18 cellular contexts compared by ENCODE assay signal in the genomic region with DNA sequence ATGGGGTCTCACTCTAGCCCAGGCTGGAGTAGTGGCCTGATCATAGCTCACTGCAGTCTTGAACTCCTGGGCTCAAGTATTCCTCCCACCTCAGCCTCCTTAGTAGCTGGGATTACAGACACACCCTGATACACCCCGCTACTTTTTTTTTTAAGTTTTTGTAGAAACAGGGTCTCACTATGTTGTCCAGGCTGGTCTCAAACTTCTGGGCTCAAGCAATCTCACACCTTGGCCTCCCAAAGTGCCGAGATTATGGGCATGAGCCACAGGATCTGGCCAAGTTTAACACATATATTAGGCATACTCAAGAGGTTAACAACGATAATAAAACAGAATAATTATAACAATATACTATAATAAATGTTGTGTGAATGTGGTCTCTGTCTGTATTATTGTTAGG. TPM values are rescaled to one million over a fixed set of nuclear protein-coding genes. Genes with fewer than 3 reads are reported as not detected.
A peak's percentile ranks its signal among the peaks of the same experiment; 100 is the strongest.
DNase-seq lines count a peak whose midpoint lies in the region; ATAC-seq and TF ChIP-seq lines count a peak whose summit lies in the region.
"Had no signal": no experiment of that assay in that cellular context is flagged by ENCODE, and none has a peak within 500 bp of the region (broad histone marks: within the 10 kb centered on the region; RNA-seq: fewer than 3 reads in every experiment).

No MANE protein-coding gene starts in this region.

- no peak overlapping the region for H3K4me3 Mint-ChIP-seq in naive thymus-derived CD8-positive, alpha-beta T cell
- no peak overlapping the region for H3K4me3 Mint-ChIP-seq in stimulated activated naive B cell treated with anti-CD40 and anti-IgM and Interleukin-4, amounts not matched to agents 10 μg/mL and 1 μg/mL and 100 μg/mL, for 72 hours

- peaks cover 23 to 78% (median 70%) of the 10 kb centered on the region in 4 donors for H3K4me1 Mint-ChIP-seq in naive thymus-derived CD8-positive, alpha-beta T cell
- peaks cover 30 to 76% of the 10 kb centered on the region in 2 donors for H3K4me1 Mint-ChIP-seq in stimulated activated naive B cell treated with anti-CD40 and anti-IgM and Interleukin-4, amounts not matched to agents 10 μg/mL and 1 μg/mL and 100 μg/mL, for 72 hours

- no peaks in the 10 kb centered on the region for H3K36me3 ChIP-seq in left ventricle myocardium inferior
- H3K36me3 ChIP-seq in RWPE2 (ENCODE audit: low read depth) = peaks cover 10% of the 10 kb centered on the region; the same call in 1 of the 2 replicates
- H3K36me3 ChIP-seq in HAP-1 (replicated peaks) = no peaks in the 10 kb centered on the region

- peaks cover 98% of the 10 kb centered on the region for H3K4me1 ChIP-seq in left ventricle myocardium inferior
- peaks cover 33% of the 10 kb centered on the region for H3K4me1 ChIP-seq in RWPE2 (ENCODE audit: insufficient read depth, poor library complexity, severe bottlenecking)
- H3K4me1 ChIP-seq in HAP-1 = peaks cover 10% of the 10 kb centered on the region

- H3K9me3 Mint-ChIP-seq in naive thymus-derived CD8-positive, alpha-beta T cell = no peaks in the 10 kb centered on the region
- H3K9me3 Mint-ChIP-seq in stimulated activated naive B cell treated with anti-CD40 and anti-IgM and Interleukin-4, amounts not matched to agents 10 μg/mL and 1 μg/mL and 100 μg/mL, for 72 hours = peaks cover 6% of the 10 kb centered on the region in 2 donors

- H3K27ac Mint-ChIP-seq in naive thymus-derived CD8-positive, alpha-beta T cell = peak overlapping the region in 7 of 10 donors; percentile 18 to 87 (median 68)
- peak overlapping the region; percentile 62 for H3K27ac Mint-ChIP-seq in stimulated activated naive B cell treated with anti-CD40 and anti-IgM and Interleukin-4, amounts not matched to agents 10 μg/mL and 1 μg/mL and 100 μg/mL, for 72 hours

- no peaks in the 10 kb centered on the region for H3K27me3 Mint-ChIP-seq in naive thymus-derived CD8-positive, alpha-beta T cell
- no peaks in the 10 kb centered on the region for H3K27me3 Mint-ChIP-seq in stimulated activated naive B cell treated with anti-CD40 and anti-IgM and Interleukin-4, amounts not matched to agents 10 μg/mL and 1 μg/mL and 100 μg/mL, for 72 hours

- peak overlapping the region; percentile 67 for H3K27ac ChIP-seq in left ventricle myocardium inferior (replicated peaks)
- H3K27ac ChIP-seq in RWPE2 (ENCODE audit: poor library complexity, severe bottlenecking) = peak overlapping the region; percentile 80
- H3K27ac ChIP-seq: A549 had no signal

- DNase-seq in left ventricle myocardium inferior (no peak), left cardiac atrium (no peak), RWPE2 (ENCODE audit: low spot score) (no peak), NCI-H2029 treated with DMSO at 0.1 percent for 48 hours (lab: John Stamatoyannopoulos, UW) (no peak), iPS-NIHi7 (ENCODE audit: extremely low spot score) (no peak), HAP-1 (ENCODE audit: low spot score in 2 of 2) (no peak)
- no peak for DNase-seq in naive thymus-derived CD8-positive, alpha-beta T cell
- DNase-seq in stimulated activated naive B cell treated with anti-CD40 and anti-IgM and Interleukin-4, amounts not matched to agents 10 μg/mL and 1 μg/mL and 100 μg/mL, for 72 hours = no peak
- DNase-seq: C1 segment of cervical spinal cord, EL, H7, IMR-90, MV-4-11, NCI-H1417, NCI-H2029, NCI-H748 treated with DMSO at 0.1 percent for 48 hours, OCI-M1 had no signal

- in situ Hi-C loops in HAP-1 (cut with MboI; ENCODE audit: low sequenced_read_pairs) = no loop called here

- H3K27me3 ChIP-seq in left ventricle myocardium inferior (ENCODE audit: low read depth) (no peaks in the 10 kb centered on the region), RWPE2 (ENCODE audit: insufficient read depth, poor library complexity, severe bottlenecking) (no peaks in the 10 kb centered on the region), HAP-1 (ENCODE audit: low read depth) (no peaks in the 10 kb centered on the region)

- peaks cover 0 to 6% (median 3%) of the 10 kb centered on the region in 3 donors for H3K36me3 Mint-ChIP-seq in naive thymus-derived CD8-positive, alpha-beta T cell
- peaks cover 22 to 33% of the 10 kb centered on the region in 2 donors for H3K36me3 Mint-ChIP-seq in stimulated activated naive B cell treated with anti-CD40 and anti-IgM and Interleukin-4, amounts not matched to agents 10 μg/mL and 1 μg/mL and 100 μg/mL, for 72 hours

- POLR2A ChIA-PET in naive thymus-derived CD8-positive, alpha-beta T cell (lab: Charles Lee) = interaction anchor here (0.7 to 1.3 kb wide), 2 partner anchors 22 to 30 kb away, joined by 3 to 4 read pairs; no protein-coding TSS in a partner anchor

- H3K4me3 ChIP-seq in left ventricle myocardium inferior (no peak overlapping the region), RWPE2 (ENCODE audit: severe bottlenecking) (no peak overlapping the region), HAP-1 (no peak overlapping the region)
- H3K4me3 ChIP-seq: A549 had no signal

- no peak for ATAC-seq in left cardiac atrium
- ATAC-seq in RWPE2 (ENCODE audit: low read depth) = no peak
- ATAC-seq in naive thymus-derived CD8-positive, alpha-beta T cell = no peak
- no peak for ATAC-seq in stimulated activated naive B cell treated with anti-CD40 and anti-IgM and Interleukin-4, amounts not matched to agents 10 μg/mL and 1 μg/mL and 100 μg/mL, for 72 hours (replicated peaks)
- ATAC-seq: A549 had no signal

- TF ChIP-seq CTCF in left ventricle myocardium inferior (IDR thresholded peaks at IDR 0.05; ENCODE audit: borderline replicate concordance) (no peak), RWPE2 (IDR thresholded peaks at IDR 0.05; ENCODE audit: poor library complexity, severe bottlenecking) (no peak)

- no peaks in the 10 kb centered on the region for H3K9me3 ChIP-seq in left ventricle myocardium inferior (replicated peaks)
- no peaks in the 10 kb centered on the region for H3K9me3 ChIP-seq in RWPE2 (ENCODE audit: severe bottlenecking)
- no peaks in the 10 kb centered on the region for H3K9me3 ChIP-seq in HAP-1
- H3K9me3 ChIP-seq: A549 had no signal

- intact Hi-C loops in left ventricle myocardium inferior (cut with micrococcal nuclease) = no loop called here
- intact Hi-C loops in left cardiac atrium (cut with DNase I) = no loop called here

RNA-seq across cellular contexts. Expression of a gene that starts 25.8 kb away (rescaled TPM):
- total RNA-seq in left ventricle myocardium inferior (103 TPM), left cardiac atrium (10 to 100 TPM; 51.7 to 92.3 TPM)
- 10 to 100 TPM; 34.4 to 34.8 TPM for total RNA-seq in naive thymus-derived CD8-positive, alpha-beta T cell
- polyA plus RNA-seq in naive thymus-derived CD8-positive, alpha-beta T cell = 10 to 100 TPM in 1 of 3 donors, 1 to 10 TPM in 2; 7.6 to 10.2 (median 9.6) TPM

RNA-seq across cellular contexts. Expression of a gene that starts 55.2 kb away (rescaled TPM):
- total RNA-seq in left ventricle myocardium inferior (0.63 TPM), left cardiac atrium (1 to 10 TPM; 2.6 to 3.1 TPM)
- total RNA-seq in naive thymus-derived CD8-positive, alpha-beta T cell = 1 to 10 TPM; 2.7 to 3.8 TPM
- polyA plus RNA-seq in naive thymus-derived CD8-positive, alpha-beta T cell = 1 to 10 TPM in 2 of 3 donors, under 1 TPM in 1; 0.89 to 1.3 (median 1.0) TPM
- total RNA-seq: H7 had no signal

RNA-seq across cellular contexts. Expression of a gene that starts 55.4 kb away (rescaled TPM):
- total RNA-seq in left ventricle myocardium inferior (91.1 TPM), left cardiac atrium (100 to 1,000 TPM in 1 of 2 donors, 10 to 100 TPM in 1; 92.0 to 109 TPM)
- total RNA-seq in naive thymus-derived CD8-positive, alpha-beta T cell = 100 to 1,000 TPM; 126 to 130 TPM
- polyA plus RNA-seq in naive thymus-derived CD8-positive, alpha-beta T cell = 100 to 1,000 TPM; 128 to 167 (median 167) TPM

RNA-seq across cellular contexts. Expression of a gene that starts 56.6 kb away (rescaled TPM):
- total RNA-seq in left ventricle myocardium inferior (21.6 TPM), left cardiac atrium (10 to 100 TPM; 21.2 to 33.1 TPM)
- total RNA-seq in naive thymus-derived CD8-positive, alpha-beta T cell = 10 to 100 TPM; 13.4 to 16.2 TPM
- polyA plus RNA-seq in naive thymus-derived CD8-positive, alpha-beta T cell = 10 to 100 TPM in 2 of 3 donors, 1 to 10 TPM in 1; 8.7 to 16.4 (median 13.6) TPM
